ENCODE assay signal across 25 cellular contexts in genomic region chr2:219539295-219539788, GRCh38. TPM values are rescaled to one million over a fixed set of nuclear protein-coding genes. Genes with fewer than 3 reads are reported as not detected.
"Had no signal": no experiment of that assay in that cellular context is flagged by ENCODE, and none has a peak within 500 bp of the region (broad histone marks: within the 10 kb centered on the region; RNA-seq: fewer than 3 reads in every experiment).

No MANE protein-coding gene starts in this region.

- H3K9me3 ChIP-seq: gastrocnemius medialis, heart left ventricle, mucosa of descending colon, prostate gland, suprapubic skin had no signal

- ATAC-seq: activated CD8-positive, alpha-beta memory T cell treated with anti-CD3 and anti-CD28 coated beads, Interleukin-2, amount 10 ng/mL, durations not matched to agents 7 days and 5 days; esophagus mucosa; gastrocnemius medialis; heart left ventricle; left ventricle myocardium superior; mucosa of descending colon; right cardiac atrium; WTC11 had no signal

- H3K4me3 Mint-ChIP-seq: activated CD4-positive, alpha-beta memory T cell treated with anti-CD3 and anti-CD28 coated beads, Interleukin-2, amount 10 ng/mL, durations not matched to agents 7 days and 5 days; activated CD8-positive, alpha-beta memory T cell treated with anti-CD3 and anti-CD28 coated beads, Interleukin-2, amount 10 ng/mL, durations not matched to agents 7 days and 5 days; activated naive CD8-positive, alpha-beta T cell treated with anti-CD3 and anti-CD28 coated beads for 36 hours; memory B cell; stimulated activated naive CD8-positive, alpha-beta T cell treated with anti-CD3 and anti-CD28 coated beads, Interleukin-15, Interleukin-2, amounts not matched to agents 100 ng/mL and 50 ng/mL, for 24 hours; WTC11 had no signal

- H3K27ac Mint-ChIP-seq: activated CD4-positive, alpha-beta memory T cell treated with anti-CD3 and anti-CD28 coated beads, Interleukin-2, amount 10 ng/mL, durations not matched to agents 7 days and 5 days; activated CD8-positive, alpha-beta memory T cell treated with anti-CD3 and anti-CD28 coated beads, Interleukin-2, amount 10 ng/mL, durations not matched to agents 7 days and 5 days; activated naive CD8-positive, alpha-beta T cell treated with anti-CD3 and anti-CD28 coated beads for 36 hours; memory B cell; naive B cell; stimulated activated naive CD8-positive, alpha-beta T cell treated with anti-CD3 and anti-CD28 coated beads, Interleukin-15, Interleukin-2, amounts not matched to agents 100 ng/mL and 50 ng/mL, for 24 hours; type B pancreatic cell had no signal

- H3K27ac ChIP-seq: brain microvascular endothelial cell, gastrocnemius medialis, prostate gland, suprapubic skin had no signal

- H3K4me3 ChIP-seq: gastrocnemius medialis, heart left ventricle, mucosa of descending colon, prostate gland, skin epidermis, suprapubic skin had no signal

- H3K27me3 Mint-ChIP-seq: stimulated activated naive CD8-positive, alpha-beta T cell treated with anti-CD3 and anti-CD28 coated beads, Interleukin-15, Interleukin-2, amounts not matched to agents 100 ng/mL and 50 ng/mL, for 24 hours; type B pancreatic cell had no signal

- H3K36me3 Mint-ChIP-seq: memory B cell, naive B cell had no signal

- H3K27me3 ChIP-seq: brain microvascular endothelial cell, gastrocnemius medialis, suprapubic skin had no signal

- H3K9me3 Mint-ChIP-seq: activated CD4-positive, alpha-beta memory T cell treated with anti-CD3 and anti-CD28 coated beads, Interleukin-2, amount 10 ng/mL, durations not matched to agents 7 days and 5 days; activated naive CD8-positive, alpha-beta T cell treated with anti-CD3 and anti-CD28 coated beads for 36 hours; memory B cell; neural crest cell; stimulated activated naive CD8-positive, alpha-beta T cell treated with anti-CD3 and anti-CD28 coated beads, Interleukin-15, Interleukin-2, amounts not matched to agents 100 ng/mL and 50 ng/mL, for 24 hours; type B pancreatic cell; WTC11 had no signal

- DNase-seq: activated CD4-positive, alpha-beta memory T cell treated with anti-CD3 and anti-CD28 coated beads, Interleukin-2, amount 10 ng/mL, durations not matched to agents 7 days and 5 days; activated CD4-positive, alpha-beta T cell treated with anti-CD3 and anti-CD28 coated beads for 4 hours; activated CD8-positive, alpha-beta memory T cell treated with anti-CD3 and anti-CD28 coated beads, Interleukin-2, amount 10 ng/mL, durations not matched to agents 7 days and 5 days; activated naive CD8-positive, alpha-beta T cell treated with anti-CD3 and anti-CD28 coated beads for 36 hours; brain microvascular endothelial cell; cortex of kidney; effector CD8-positive, alpha-beta T cell; gastrocnemius medialis; heart left ventricle; left ventricle myocardium superior; naive B cell; stimulated activated CD4-positive, alpha-beta T cell treated with anti-CD3 and anti-CD28 coated beads, Interleukin-15, amount 100 ng/mL, for 24 hours; stimulated activated CD4-positive, alpha-beta T cell treated with anti-CD3 and anti-CD28 coated beads, Interleukin-2, amount 100 ng/mL, for 48 hours had no signal

RNA-seq across cellular contexts. Expression of gene ASIC4, which starts 25.1 kb away (rescaled TPM):
- total RNA-seq: activated naive CD8-positive, alpha-beta T cell treated with anti-CD3 and anti-CD28 coated beads for 36 hours; esophagus mucosa; kidney epithelial cell; left ventricle myocardium superior; suprapubic skin had no signal

RNA-seq across cellular contexts. Expression of gene OBSL1, which starts 32.0 kb away (rescaled TPM):
- total RNA-seq: activated CD4-positive, alpha-beta memory T cell treated with anti-CD3 and anti-CD28 coated beads, Interleukin-2, amount 10 ng/mL, durations not matched to agents 7 days and 5 days had no signal

RNA-seq across cellular contexts. Expression of gene INHA, which starts 32.8 kb away (rescaled TPM):
- total RNA-seq: activated CD4-positive, alpha-beta memory T cell treated with anti-CD3 and anti-CD28 coated beads, Interleukin-2, amount 10 ng/mL, durations not matched to agents 7 days and 5 days; activated CD8-positive, alpha-beta memory T cell treated with anti-CD3 and anti-CD28 coated beads, Interleukin-2, amount 10 ng/mL, durations not matched to agents 7 days and 5 days; activated naive CD8-positive, alpha-beta T cell treated with anti-CD3 and anti-CD28 coated beads for 36 hours; kidney epithelial cell; neural crest cell had no signal
